ENCODE assay signal across 23 cellular contexts in genomic region chr3:195172896-195173295, GRCh38.
DNase-seq lines count a peak whose midpoint lies in the region; ATAC-seq, FAIRE-seq and TF ChIP-seq lines count a peak whose summit lies in the region.
"Had no signal": no experiment of that assay in that cellular context is flagged by ENCODE, and none has a peak within 500 bp of the region (broad histone marks: within the 10 kb centered on the region; RNA-seq: fewer than 3 reads in every experiment).

No MANE protein-coding gene starts in this region.

- TF ChIP-seq CTCF in K562 (IDR thresholded peaks at IDR 0.05 in 2 of 3, conservative IDR thresholded peaks at IDR 0.05 in 1 of 3; ENCODE audit: insufficient read depth in 2 of 3, low read depth in 1 of 3, low read length in 3 of 3) (no peak), foreskin fibroblast (IDR thresholded peaks at IDR 0.05; ENCODE audit: low read depth, low read length) (no peak), MCF 10A (IDR thresholded peaks at IDR 0.05; ENCODE audit: unreplicated experiment) (no peak)

- peak; percentile 41 for DNase-seq in activated effector memory CD4-positive, alpha-beta T cell treated with anti-CD3 and anti-CD28 coated beads, Interleukin-2, amount 50 U/mL, for 16 hours
- DNase-seq in activated effector memory CD4-positive, alpha-beta T cell treated with Interleukin-2 at 50 U/mL for 16 hours: no peak
- no peak for DNase-seq in K562 (ENCODE audit: extremely low read depth in 1 of 4, low spot score in 3 of 4)
- no peak for DNase-seq in mesenchymal stem cell
- no peak for DNase-seq in foreskin fibroblast
- DNase-seq in activated naive CD4-positive, alpha-beta T cell treated with anti-CD3 and anti-CD28 coated beads for 36 hours: no peak
- DNase-seq in NCI-H748 treated with DMSO at 0.1 percent for 48 hours (lab: John Stamatoyannopoulos, UW): no peak
- DNase-seq in MCF 10A (ENCODE audit: unreplicated experiment): no peak
- DNase-seq: 8988T; Caco-2; CD4-positive, alpha-beta T cell; Kasumi-1; MM.1S; NCI-H1105; NCI-H2081; NCI-H510A treated with DMSO at 0.1 percent for 48 hours; NCI-H82; SHP77 treated with DMSO at 0.1 percent for 48 hours had no signal

- POLR2A ChIA-PET in K562 (lab: Yijun Ruan, JAX): interaction anchor here (1.2 to 2.2 kb wide), 4 partner anchors 9 to 19 kb away, joined by 4 to 10 read pairs (median 6); no protein-coding TSS in a partner anchor
- POLR2A ChIA-PET in MCF 10A (lab: Yijun Ruan, JAX): interaction anchor here (0.7 to 1.8 kb wide), 2 partner anchors 10 to 407 kb away, joined by 3 to 4 read pairs; no protein-coding TSS in a partner anchor

- peak overlapping the region; percentile 10 for H2AK5ac ChIP-seq in mesenchymal stem cell (ENCODE audit: low read length, severe bottlenecking)

- peaks cover 4% of the 10 kb centered on the region for H3K9me1 ChIP-seq in K562 (ENCODE audit: control insufficient read depth, insufficient read depth, low read length)

- H4K91ac ChIP-seq in mesenchymal stem cell (ENCODE audit: low read length): no peak overlapping the region

- H3K27me3 ChIP-seq in K562 (ENCODE audit: control insufficient read depth in 2 of 2, insufficient read depth in 2 of 2, low read length in 2 of 2): no peaks in the 10 kb centered on the region
- no peaks in the 10 kb centered on the region for H3K27me3 ChIP-seq in mesenchymal stem cell (ENCODE audit: control insufficient read depth in 1 of 2, insufficient read depth in 1 of 2, low read length in 2 of 2)

- H3K4ac ChIP-seq in mesenchymal stem cell (ENCODE audit: low read depth in 1 of 2, low read length in 2 of 2): no peak overlapping the region

- H2BK5ac ChIP-seq in mesenchymal stem cell (ENCODE audit: low read depth, low read length, poor library complexity, severe bottlenecking): no peak overlapping the region

- CTCF ChIA-PET in K562 (lab: Yijun Ruan, JAX; ENCODE audit: low intra/inter-chr PET ratio) (no interaction called here), MCF 10A (lab: Yijun Ruan, JAX) (interaction anchor here (0.6 kb wide), 1 partner anchor 76 kb away, joined by 5 read pairs; no protein-coding TSS in a partner anchor)
- CTCF ChIA-PET in activated naive CD4-positive, alpha-beta T cell treated with anti-CD3 and anti-CD28 coated beads for 36 hours (lab: Charles Lee): interaction anchor here (0.5 to 0.9 kb wide), 2 partner anchors 11 to 605 kb away, joined by 3 to 4 read pairs; no protein-coding TSS in a partner anchor

- TF ChIP-seq RAD21 in K562 (CRISPR knock-in tag; conservative IDR thresholded peaks at IDR 0.05 in 1 of 2, IDR thresholded peaks at IDR 0.05 in 1 of 2): no peak

- peaks cover 5% of the 10 kb centered on the region for H3K36me3 Mint-ChIP-seq in activated naive CD4-positive, alpha-beta T cell treated with anti-CD3 and anti-CD28 coated beads for 36 hours (ENCODE audit: low read depth)
- peaks cover 13% of the 10 kb centered on the region for H3K36me3 Mint-ChIP-seq in MCF 10A (ENCODE audit: insufficient read depth, unreplicated experiment)

- no peak overlapping the region for H2BK120ac ChIP-seq in mesenchymal stem cell (ENCODE audit: low read depth, low read length)

- H3K36me3 ChIP-seq in K562 (ENCODE audit: control insufficient read depth, insufficient read depth, low read length) (peaks cover 5% of the 10 kb centered on the region; the same call in 2 of the 3 replicates), mesenchymal stem cell (ENCODE audit: control insufficient read depth in 1 of 2, insufficient read depth in 2 of 2, low read depth in 1 of 2, low read length in 2 of 2) (peaks cover 8 to 11% of the 10 kb centered on the region in 2 experiments)

- H3K18ac ChIP-seq in mesenchymal stem cell (ENCODE audit: low read depth in 1 of 2, low read length in 2 of 2): no peak overlapping the region

- TF ChIP-seq EP300 in K562 (IDR thresholded peaks at IDR 0.05; ENCODE audit: low read length): no peak

- H3K9ac ChIP-seq in K562 (ENCODE audit: insufficient read depth in 1 of 2, low read depth in 2 of 2, low read length in 2 of 2) (peak overlapping the region in 1 of 2 experiments; percentile 62; a peak in 1 of 4 replicates), mesenchymal stem cell (ENCODE audit: low read length) (no peak overlapping the region)

- H3K27ac ChIP-seq in K562 (ENCODE audit: extremely low read depth, low read depth, low read length) (no peak overlapping the region), mesenchymal stem cell (ENCODE audit: low read length, poor library complexity, severe bottlenecking) (no peak overlapping the region)
- H3K27ac ChIP-seq: HL-60 had no signal

- H3K4me2 ChIP-seq in K562 (ENCODE audit: insufficient read depth, low read length) (no peak overlapping the region), mesenchymal stem cell (ENCODE audit: low read length, poor library complexity, severe bottlenecking) (no peak overlapping the region)

- peaks cover 9% of the 10 kb centered on the region; the same call in 2 of the 3 replicates for H3K79me2 ChIP-seq in K562 (ENCODE audit: control insufficient read depth, insufficient read depth, low read length)

- peak; percentile 14; the same call in 1 of the 3 replicates for ATAC-seq in K562

- no peak for FAIRE-seq in K562 (lab: Jason Lieb, UNC)
- FAIRE-seq: G401.6, H54 had no signal

- H2BK12ac ChIP-seq in mesenchymal stem cell (ENCODE audit: low read length in 2 of 2): peak overlapping the region in 1 of 2 experiments; percentile 56

- no peak overlapping the region for H3K4me3 ChIP-seq in K562
- H3K4me3 ChIP-seq in mesenchymal stem cell (ENCODE audit: insufficient read depth in 1 of 2, low read depth in 1 of 2, low read length in 2 of 2): no peak overlapping the region
- H3K4me3 ChIP-seq in foreskin fibroblast (ENCODE audit: low read depth in 1 of 2, low read length in 2 of 2): no peak overlapping the region

- in situ Hi-C loops in K562 (cut with MboI): no loop called here

- H3K9me3 ChIP-seq in K562 (replicated peaks; ENCODE audit: control insufficient read depth, insufficient read depth, low read depth, low read length) (no peaks in the 10 kb centered on the region), mesenchymal stem cell (ENCODE audit: control insufficient read depth, low read length) (no peaks in the 10 kb centered on the region)
- H3K9me3 ChIP-seq: Caco-2 had no signal

- no peak overlapping the region for H3K4me3 Mint-ChIP-seq in activated naive CD4-positive, alpha-beta T cell treated with anti-CD3 and anti-CD28 coated beads for 36 hours
- no peak overlapping the region for H3K4me3 Mint-ChIP-seq in MCF 10A (ENCODE audit: unreplicated experiment)
- H3K4me3 Mint-ChIP-seq: B cell; CD4-positive, alpha-beta T cell; IgD-negative memory B cell had no signal

- H3K23ac ChIP-seq in mesenchymal stem cell (ENCODE audit: low read length in 2 of 2): no peak overlapping the region

- H3K4me1 ChIP-seq in K562 (replicated peaks in 1 of 2; ENCODE audit: control insufficient read depth in 2 of 2, insufficient read depth in 2 of 2, low read length in 2 of 2) (peaks cover 20 to 25% of the 10 kb centered on the region in 2 experiments), mesenchymal stem cell (ENCODE audit: control insufficient read depth, insufficient read depth, low read depth, low read length) (peaks cover 12% of the 10 kb centered on the region)
- H3K4me1 ChIP-seq: Caco-2 had no signal

- H3K27ac Mint-ChIP-seq in activated naive CD4-positive, alpha-beta T cell treated with anti-CD3 and anti-CD28 coated beads for 36 hours: no peak overlapping the region
- H3K27ac Mint-ChIP-seq in MCF 10A (ENCODE audit: low read depth, unreplicated experiment): no peak overlapping the region
- H3K27ac Mint-ChIP-seq: B cell; CD4-positive, alpha-beta T cell; IgD-negative memory B cell had no signal

- H4K8ac ChIP-seq in mesenchymal stem cell (ENCODE audit: low read length): no peak overlapping the region

- no peak for TF ChIP-seq POLR2A in K562 (conservative IDR thresholded peaks at IDR 0.05)

- no peak overlapping the region for H3K14ac ChIP-seq in mesenchymal stem cell (ENCODE audit: low read length in 2 of 2)

- no TSS peak for BruUV-seq in K562 (replicated peaks; lab: Mats Ljungman, UMichigan)
- no TSS peak for BruUV-seq in MCF 10A (replicated peaks; lab: Mats Ljungman, UMichigan)

- WGBS in K562 (ENCODE audit: insufficient coverage, low coverage, missing lambda C conversion rate): 71% methylated on average over 7 of the region's 7 CpGs
- 95% methylated on average over 7 of the region's 7 CpGs for WGBS in mesenchymal stem cell

- intact Hi-C loops in K562 (cut with micrococcal nuclease) (no loop called here), MCF 10A (cut with micrococcal nuclease) (no loop called here)
- intact Hi-C loops in activated naive CD4-positive, alpha-beta T cell treated with anti-CD3 and anti-CD28 coated beads for 36 hours (cut with micrococcal nuclease): no loop called here

- peak overlapping the region; percentile 29 for H2BK15ac ChIP-seq in mesenchymal stem cell (ENCODE audit: low read depth, poor library complexity, severe bottlenecking)

- no peaks in the 10 kb centered on the region for H3K27me3 Mint-ChIP-seq in activated naive CD4-positive, alpha-beta T cell treated with anti-CD3 and anti-CD28 coated beads for 36 hours (ENCODE audit: low read depth)
- H3K27me3 Mint-ChIP-seq in MCF 10A (ENCODE audit: insufficient read depth, unreplicated experiment): no peaks in the 10 kb centered on the region
- H3K27me3 Mint-ChIP-seq: CD4-positive, alpha-beta T cell; IgD-negative memory B cell had no signal

- H3K4me1 Mint-ChIP-seq in activated naive CD4-positive, alpha-beta T cell treated with anti-CD3 and anti-CD28 coated beads for 36 hours (ENCODE audit: low read depth): no peaks in the 10 kb centered on the region
- no peaks in the 10 kb centered on the region for H3K4me1 Mint-ChIP-seq in MCF 10A (ENCODE audit: insufficient read depth, unreplicated experiment)
- H3K4me1 Mint-ChIP-seq: IgD-negative memory B cell had no signal

- H2AFZ ChIP-seq in K562 (ENCODE audit: low read depth, low read length) (no peak overlapping the region), mesenchymal stem cell (ENCODE audit: low read depth, low read length) (no peak overlapping the region)

- H4K20me1 ChIP-seq in K562 (replicated peaks; ENCODE audit: control insufficient read depth, insufficient read depth, low read length): no peaks in the 10 kb centered on the region

- H3K9me3 Mint-ChIP-seq in activated naive CD4-positive, alpha-beta T cell treated with anti-CD3 and anti-CD28 coated beads for 36 hours: no peaks in the 10 kb centered on the region
- H3K9me3 Mint-ChIP-seq in MCF 10A (ENCODE audit: unreplicated experiment): no peaks in the 10 kb centered on the region
- H3K9me3 Mint-ChIP-seq: CD4-positive, alpha-beta T cell; IgD-negative memory B cell had no signal

- peaks cover 12% of the 10 kb centered on the region for H3K79me1 ChIP-seq in mesenchymal stem cell (replicated peaks; ENCODE audit: low read length, poor library complexity, severe bottlenecking)

TF ChIP-seq in K562, 482 proteins besides CTCF, POLR2A, EP300 and RAD21 (continues in another document):
- TF ChIP-seq KDM5B (IDR thresholded peaks at IDR 0.05; ENCODE audit: insufficient replicate concordance, low read depth, low read length): no peak
- TF ChIP-seq ATF1 (CRISPR knock-in tag; IDR thresholded peaks at IDR 0.05): no peak
- TF ChIP-seq ATF1 (tag; IDR thresholded peaks at IDR 0.05): no peak
- TF ChIP-seq EGR1 (conservative IDR thresholded peaks at IDR 0.05): no peak
